8 cellular contexts compared by ENCODE assay signal in the genomic region with DNA sequence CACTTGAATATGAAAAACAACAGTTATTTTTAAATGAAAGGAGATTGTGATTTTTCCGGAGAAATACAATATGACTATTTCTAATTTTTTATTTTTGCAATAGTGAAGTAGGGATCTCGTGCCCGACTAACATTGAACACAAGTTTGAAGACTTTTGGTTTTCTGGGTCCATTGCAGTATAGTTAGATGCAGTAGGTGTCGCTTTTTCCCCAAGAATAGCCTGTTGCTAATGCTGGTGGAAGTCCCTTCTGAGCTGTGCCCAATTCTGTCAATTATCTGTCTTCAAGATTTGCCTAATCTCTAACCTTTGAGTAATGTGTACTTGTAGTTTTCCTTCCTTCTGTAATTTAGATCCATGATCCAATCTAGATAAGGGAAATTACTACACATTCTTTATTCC. TPM values are rescaled to one million over a fixed set of nuclear protein-coding genes. Genes with fewer than 3 reads are reported as not detected.
DNase-seq lines count a peak whose midpoint lies in the region; ATAC-seq, FAIRE-seq and TF ChIP-seq lines count a peak whose summit lies in the region.

No MANE protein-coding gene starts in this region.

- no peak overlapping the region for H3K27ac Mint-ChIP-seq in stimulated activated memory B cell treated with anti-CD40 and anti-IgM and Interleukin-4, amounts not matched to agents 10 μg/mL and 1 μg/mL and 100 μg/mL, for 72 hours
- no peak overlapping the region for H3K27ac Mint-ChIP-seq in activated CD4-positive, alpha-beta memory T cell treated with anti-CD3 and anti-CD28 coated beads, Interleukin-2, amount 10 ng/mL, durations not matched to agents 7 days and 5 days

- H3K9me3 ChIP-seq in K562 (replicated peaks; ENCODE audit: control insufficient read depth, insufficient read depth, low read depth, low read length) (no peaks in the 10 kb centered on the region), iPS DF 6.9 (ENCODE audit: control insufficient read depth, insufficient read depth, low read length) (no peaks in the 10 kb centered on the region)

- POLR2A ChIA-PET in K562 (lab: Yijun Ruan, JAX): no interaction called here
- POLR2A ChIA-PET in activated CD4-positive, alpha-beta memory T cell treated with anti-CD3 and anti-CD28 coated beads, Interleukin-2, amount 10 ng/mL, durations not matched to agents 7 days and 5 days (lab: Charles Lee): no interaction called here

- H4K20me1 ChIP-seq in K562 (replicated peaks; ENCODE audit: control insufficient read depth, insufficient read depth, low read length): no peaks in the 10 kb centered on the region

- no peaks in the 10 kb centered on the region for H3K4me1 ChIP-seq in K562 (replicated peaks in 1 of 2; ENCODE audit: control insufficient read depth in 2 of 2, insufficient read depth in 2 of 2, low read length in 2 of 2)
- H3K4me1 ChIP-seq in iPS DF 6.9 (ENCODE audit: control insufficient read depth, insufficient read depth, low read length): no peaks in the 10 kb centered on the region

- no peak for TF ChIP-seq EP300 in K562 (IDR thresholded peaks at IDR 0.05; ENCODE audit: low read length)

- TF ChIP-seq POLR2A in K562 (conservative IDR thresholded peaks at IDR 0.05): no peak

- H3K36me3 Mint-ChIP-seq in stimulated activated memory B cell treated with anti-CD40 and anti-IgM and Interleukin-4, amounts not matched to agents 10 μg/mL and 1 μg/mL and 100 μg/mL, for 72 hours: peaks cover 4% of the 10 kb centered on the region
- H3K36me3 Mint-ChIP-seq in activated CD4-positive, alpha-beta memory T cell treated with anti-CD3 and anti-CD28 coated beads, Interleukin-2, amount 10 ng/mL, durations not matched to agents 7 days and 5 days (ENCODE audit: low read depth): no peaks in the 10 kb centered on the region

- in situ Hi-C loops in K562 (cut with MboI): loop anchor here (10.0 kb wide), 1 partner anchor 344 kb away; no protein-coding TSS in a partner anchor

- no peak overlapping the region for H3K4me2 ChIP-seq in K562 (ENCODE audit: insufficient read depth, low read length)

- 0% methylated on average over 4 of the region's 4 CpGs for WGBS in K562 (ENCODE audit: insufficient coverage, low coverage, missing lambda C conversion rate)
- WGBS in iPS DF 6.9 (ENCODE audit: insufficient coverage, insufficient read length): no CpG with 5 or more reads among the region's 4 CpGs

- CTCF ChIA-PET in K562 (lab: Yijun Ruan, JAX; ENCODE audit: low intra/inter-chr PET ratio): interaction anchor here (1.4 to 1.8 kb wide), 2 partner anchors 186 to 713 kb away, joined by 4 to 19 read pairs; no protein-coding TSS in a partner anchor
- CTCF ChIA-PET in activated CD4-positive, alpha-beta memory T cell treated with anti-CD3 and anti-CD28 coated beads, Interleukin-2, amount 10 ng/mL, durations not matched to agents 7 days and 5 days (lab: Charles Lee): interaction anchor here (0.6 to 2.1 kb wide), 9 partner anchors 8 to 229 kb away, joined by 3 to 27 read pairs (median 4); no protein-coding TSS in a partner anchor

- ATAC-seq in GM18520 (IDR thresholded peaks at IDR 0.05; ENCODE audit: unreplicated experiment) (peak; percentile 77), HG03342 (IDR thresholded peaks at IDR 0.05; ENCODE audit: unreplicated experiment) (peak; percentile 72), K562 (peak; percentile 94)
- ATAC-seq in stimulated activated memory B cell treated with anti-CD40 and anti-IgM and Interleukin-4, amounts not matched to agents 10 μg/mL and 1 μg/mL and 100 μg/mL, for 72 hours: peak; percentile 57

- peak; percentile 29 for DNase-seq in COR-L47 (lab: John Stamatoyannopoulos, UW)
- DNase-seq in NCI-H526 (lab: John Stamatoyannopoulos, UW): peak; percentile 29 to 70
- peak; percentile 27 to 63 (median 51) for DNase-seq in K562 (ENCODE audit: extremely low read depth in 1 of 4, low spot score in 3 of 4)
- peak; percentile 31 for DNase-seq in iPS DF 6.9 (ENCODE audit: low read depth, low spot score)
- no peak for DNase-seq in activated CD4-positive, alpha-beta memory T cell treated with anti-CD3 and anti-CD28 coated beads, Interleukin-2, amount 10 ng/mL, durations not matched to agents 7 days and 5 days

- no peaks in the 10 kb centered on the region for H3K4me1 Mint-ChIP-seq in stimulated activated memory B cell treated with anti-CD40 and anti-IgM and Interleukin-4, amounts not matched to agents 10 μg/mL and 1 μg/mL and 100 μg/mL, for 72 hours
- H3K4me1 Mint-ChIP-seq in activated CD4-positive, alpha-beta memory T cell treated with anti-CD3 and anti-CD28 coated beads, Interleukin-2, amount 10 ng/mL, durations not matched to agents 7 days and 5 days: no peaks in the 10 kb centered on the region

- H3K27me3 ChIP-seq in K562 (ENCODE audit: control insufficient read depth in 2 of 2, insufficient read depth in 2 of 2, low read length in 2 of 2) (peaks cover 3 to 18% of the 10 kb centered on the region in 2 experiments; a peak in 4 of 5 replicates), iPS DF 6.9 (ENCODE audit: control insufficient read depth, insufficient read depth, low read length) (no peaks in the 10 kb centered on the region)

- H3K27me3 Mint-ChIP-seq in stimulated activated memory B cell treated with anti-CD40 and anti-IgM and Interleukin-4, amounts not matched to agents 10 μg/mL and 1 μg/mL and 100 μg/mL, for 72 hours: peaks cover 7% of the 10 kb centered on the region
- peaks cover 12% of the 10 kb centered on the region for H3K27me3 Mint-ChIP-seq in activated CD4-positive, alpha-beta memory T cell treated with anti-CD3 and anti-CD28 coated beads, Interleukin-2, amount 10 ng/mL, durations not matched to agents 7 days and 5 days

- H3K9me1 ChIP-seq in K562 (ENCODE audit: control insufficient read depth, insufficient read depth, low read length): no peaks in the 10 kb centered on the region

- H3K27ac ChIP-seq in K562 (ENCODE audit: extremely low read depth, low read depth, low read length) (no peak overlapping the region), iPS DF 6.9 (ENCODE audit: low read length) (no peak overlapping the region)

- intact Hi-C loops in K562 (cut with micrococcal nuclease): loop anchor here (1.0 to 10.0 kb wide), 4 partner anchors 24 to 937 kb away; no protein-coding TSS in a partner anchor

- H3K79me2 ChIP-seq in K562 (ENCODE audit: control insufficient read depth, insufficient read depth, low read length): no peaks in the 10 kb centered on the region

- peak; percentile 72 to 87 (median 75); a peak in 5 of 6 replicates for TF ChIP-seq CTCF in K562 (IDR thresholded peaks at IDR 0.05 in 2 of 3, conservative IDR thresholded peaks at IDR 0.05 in 1 of 3; ENCODE audit: insufficient read depth in 2 of 3, low read depth in 1 of 3, low read length in 3 of 3)

- no TSS peak for BruUV-seq in K562 (replicated peaks; lab: Mats Ljungman, UMichigan)

- peak; percentile 94 to 95 for TF ChIP-seq RAD21 in K562 (CRISPR knock-in tag; conservative IDR thresholded peaks at IDR 0.05 in 1 of 2, IDR thresholded peaks at IDR 0.05 in 1 of 2)

- H3K9me3 Mint-ChIP-seq in stimulated activated memory B cell treated with anti-CD40 and anti-IgM and Interleukin-4, amounts not matched to agents 10 μg/mL and 1 μg/mL and 100 μg/mL, for 72 hours: no peaks in the 10 kb centered on the region
- H3K9me3 Mint-ChIP-seq in activated CD4-positive, alpha-beta memory T cell treated with anti-CD3 and anti-CD28 coated beads, Interleukin-2, amount 10 ng/mL, durations not matched to agents 7 days and 5 days: no peaks in the 10 kb centered on the region

- no peaks in the 10 kb centered on the region for H3K36me3 ChIP-seq in K562 (ENCODE audit: control insufficient read depth, insufficient read depth, low read length)
- H3K36me3 ChIP-seq in iPS DF 6.9 (ENCODE audit: control insufficient read depth, insufficient read depth, low read length): no peaks in the 10 kb centered on the region

- no peak overlapping the region for H2AFZ ChIP-seq in K562 (ENCODE audit: low read depth, low read length)

- peak; percentile 93 for FAIRE-seq in K562 (lab: Jason Lieb, UNC)

- H3K4me3 Mint-ChIP-seq in stimulated activated memory B cell treated with anti-CD40 and anti-IgM and Interleukin-4, amounts not matched to agents 10 μg/mL and 1 μg/mL and 100 μg/mL, for 72 hours: no peak overlapping the region
- H3K4me3 Mint-ChIP-seq in activated CD4-positive, alpha-beta memory T cell treated with anti-CD3 and anti-CD28 coated beads, Interleukin-2, amount 10 ng/mL, durations not matched to agents 7 days and 5 days: no peak overlapping the region

- no peak overlapping the region for H3K9ac ChIP-seq in K562 (ENCODE audit: insufficient read depth in 1 of 2, low read depth in 2 of 2, low read length in 2 of 2)

- H3K4me3 ChIP-seq in K562 (no peak overlapping the region), iPS DF 6.9 (ENCODE audit: low read length) (no peak overlapping the region)

RNA-seq across cellular contexts. Expression of a gene that starts 36.5 kb away (rescaled TPM):
- total RNA-seq in K562 (2011; cell fraction: chromatin; rRNA removed; ENCODE audit: low replicate concordance): 0.56 and 1.1 TPM in 2 replicates
- total RNA-seq in K562 (2011; cell fraction: nucleolus; rRNA removed): 0.83 and 0.92 TPM in 2 replicates
- total RNA-seq in K562 (2011; cell fraction: nucleoplasm; rRNA removed): 0.88 and 1.2 TPM in 2 replicates
- total RNA-seq in K562 (2014; rRNA removed) (0.27 and 0.90 TPM in 2 replicates), K562 (2014; rRNA removed; fragmentation: Illumina TruSeq; extraction: Trizol) (0.33 and 0.67 TPM in 2 replicates), K562 (2015; rRNA removed; fragmentation: Illumina TruSeq; extraction: Trizol) (0.33 and 0.60 TPM in 2 replicates), K562 (2021) (1.3 and 1.6 TPM in 2 replicates)
- polyA plus RNA-seq in K562 (2011; rRNA removed) (0.30 and 0.79 TPM in 2 replicates), K562 (2014; fragmentation: Illumina TruSeq; extraction: Trizol) (0.43 and 0.61 TPM in 2 replicates), K562 (2014; fragmentation: Nextera tagmentation; extraction: Ambion mirVana) (under 1 TPM; 0.08 to 0.18 TPM), K562 (2014; rRNA removed) (0.72 and 1.2 TPM in 2 replicates)
- 0.27 and 0.95 TPM in 2 replicates for polyA plus RNA-seq in K562 (2011; cell fraction: cytosol; rRNA removed)
- polyA plus RNA-seq in K562 (2011; cell fraction: nucleus; rRNA removed): 0.91 and 2.0 TPM in 2 replicates
- 0.68 and 1.8 TPM in 2 replicates for polyA plus RNA-seq in K562 (2012)
- 0.21 and 0.56 TPM in 2 replicates for polyA minus RNA-seq in K562 (2011; rRNA and poly(A)+ RNA removed)
- polyA minus RNA-seq in K562 (2011; cell fraction: cytosol; rRNA and poly(A)+ RNA removed): 0.36 and 1.3 TPM in 2 replicates
- 0.33 and 0.81 TPM in 2 replicates for polyA minus RNA-seq in K562 (2011; cell fraction: nucleus; rRNA and poly(A)+ RNA removed)
- total RNA-seq in activated CD4-positive, alpha-beta memory T cell treated with anti-CD3 and anti-CD28 coated beads, Interleukin-2, amount 10 ng/mL, durations not matched to agents 7 days and 5 days: 1 to 10 TPM; 6.6 to 8.2 TPM

RNA-seq across cellular contexts. Expression of a gene that starts 42.4 kb away (rescaled TPM):
- total RNA-seq in K562 (2011; cell fraction: chromatin; rRNA removed; ENCODE audit: low replicate concordance): not detected in 2 replicates
- total RNA-seq in K562 (2011; cell fraction: nucleolus; rRNA removed): not detected in 2 replicates
- not detected in 2 replicates for total RNA-seq in K562 (2011; cell fraction: nucleoplasm; rRNA removed)
- total RNA-seq in K562 (2014; rRNA removed): not detected in 2 replicates
- total RNA-seq in K562 (2014; rRNA removed; fragmentation: Illumina TruSeq; extraction: Trizol): 0.10 TPM in 1 of 2 replicates, not detected in the other
- 0.19 and 0.33 TPM in 2 replicates for total RNA-seq in K562 (2015; rRNA removed; fragmentation: Illumina TruSeq; extraction: Trizol)
- 0.11 TPM in 1 of 2 replicates, not detected in the other for total RNA-seq in K562 (2021)
- 0.05 TPM in 1 of 2 replicates, not detected in the other for polyA plus RNA-seq in K562 (2011; rRNA removed)
- polyA plus RNA-seq in K562 (2011; cell fraction: cytosol; rRNA removed): not detected in 2 replicates
- 0.07 and 0.10 TPM in 2 replicates for polyA plus RNA-seq in K562 (2011; cell fraction: nucleus; rRNA removed)
- polyA plus RNA-seq in K562 (2012): 0.23 and 0.44 TPM in 2 replicates
- polyA plus RNA-seq in K562 (2014; fragmentation: Illumina TruSeq; extraction: Trizol): 0.07 and 0.10 TPM in 2 replicates
- polyA plus RNA-seq in K562 (2014; fragmentation: Nextera tagmentation; extraction: Ambion mirVana): under 1 TPM; 0.06 to 0.15 TPM
- 0.30 TPM in 1 of 2 replicates, not detected in the other for polyA plus RNA-seq in K562 (2014; rRNA removed)
- polyA minus RNA-seq in K562 (2011; rRNA and poly(A)+ RNA removed): not detected in 2 replicates
- not detected in 2 replicates for polyA minus RNA-seq in K562 (2011; cell fraction: cytosol; rRNA and poly(A)+ RNA removed)
- polyA minus RNA-seq in K562 (2011; cell fraction: nucleus; rRNA and poly(A)+ RNA removed): not detected in 2 replicates
- total RNA-seq in activated CD4-positive, alpha-beta memory T cell treated with anti-CD3 and anti-CD28 coated beads, Interleukin-2, amount 10 ng/mL, durations not matched to agents 7 days and 5 days: not detected
